22 cellular contexts compared by ENCODE assay signal in the genomic region with DNA sequence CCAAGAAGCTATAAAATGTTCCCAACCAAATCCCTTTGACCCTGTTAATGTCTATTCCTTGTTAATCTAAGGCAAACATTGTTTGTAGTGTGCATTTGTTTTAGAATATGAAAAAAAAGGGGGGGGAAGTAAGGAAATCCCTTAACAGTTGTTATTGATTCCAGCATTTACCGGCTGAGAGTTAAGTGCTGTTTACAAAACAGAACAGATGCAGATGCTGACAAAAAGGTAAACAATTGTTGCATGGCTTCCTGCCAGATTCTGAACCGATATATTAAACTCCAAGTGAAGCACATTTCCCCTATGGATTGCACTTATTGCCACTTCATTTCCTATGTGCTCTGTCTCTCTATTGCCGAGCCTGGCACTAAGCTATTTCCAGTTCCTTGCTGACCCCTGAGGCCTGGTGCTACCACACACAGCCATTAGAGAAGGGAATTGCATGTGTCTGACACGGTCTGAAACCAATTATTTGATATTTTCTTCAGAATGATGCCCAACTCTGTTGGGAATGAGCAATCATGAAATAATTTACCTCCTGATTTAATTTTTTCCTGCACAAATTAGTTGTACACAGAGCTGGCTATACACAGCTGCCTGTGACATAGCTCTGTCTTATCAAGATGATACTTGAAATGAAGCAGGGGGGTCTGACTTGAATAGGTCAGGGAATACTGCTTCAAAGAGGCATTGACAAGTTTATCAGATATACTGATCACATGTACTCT.
DNase-seq lines count a peak whose midpoint lies in the region; ATAC-seq lines count a peak whose summit lies in the region.
"Had no signal": no experiment of that assay in that cellular context is flagged by ENCODE, and none has a peak within 500 bp of the region (broad histone marks: within the 10 kb centered on the region; RNA-seq: fewer than 3 reads in every experiment).

No MANE protein-coding gene starts in this region.

- H4K91ac ChIP-seq in neuronal stem cell (ENCODE audit: low read depth, low read length, poor library complexity), result no peak overlapping the region

- no peak overlapping the region for H2BK120ac ChIP-seq in neuronal stem cell (ENCODE audit: low read depth, low read length)

- H3K9me3 ChIP-seq in neuronal stem cell (replicated peaks in 1 of 2; ENCODE audit: control insufficient read depth in 2 of 2, insufficient read depth in 1 of 2, low read depth in 1 of 2, low read length in 2 of 2), result no peaks in the 10 kb centered on the region
- H3K9me3 ChIP-seq: esophagus squamous epithelium, heart right ventricle, upper lobe of right lung had no signal

- H3K79me1 ChIP-seq in neuronal stem cell (ENCODE audit: low read depth, low read length), result no peaks in the 10 kb centered on the region

- H3K4ac ChIP-seq in neuronal stem cell (ENCODE audit: low read length), result no peak overlapping the region

- H3K4me1 ChIP-seq in neuronal stem cell (ENCODE audit: control insufficient read depth in 2 of 2, insufficient read depth in 1 of 2, low read depth in 1 of 2, low read length in 2 of 2), result no peaks in the 10 kb centered on the region
- H3K4me1 ChIP-seq: esophagus squamous epithelium, heart right ventricle, upper lobe of right lung had no signal

- no peak overlapping the region for H3K14ac ChIP-seq in neuronal stem cell (ENCODE audit: low read length)

- intact Hi-C loops in sciatic nerve (cut with DNase I), result no loop called here

- H2BK5ac ChIP-seq in neuronal stem cell (ENCODE audit: low read length), result no peak overlapping the region

- H3K9ac ChIP-seq in neuronal stem cell (ENCODE audit: low read depth, low read length, poor library complexity), result no peak overlapping the region

- H2BK12ac ChIP-seq in neuronal stem cell (ENCODE audit: low read length), result no peak overlapping the region

- no peak for ATAC-seq in sciatic nerve
- ATAC-seq in GM21390 (IDR thresholded peaks at IDR 0.05; ENCODE audit: unreplicated experiment), result no peak
- ATAC-seq: heart right ventricle; K562; naive thymus-derived CD8-positive, alpha-beta T cell; upper lobe of right lung had no signal

- H3K36me3 ChIP-seq in neuronal stem cell (replicated peaks in 1 of 2; ENCODE audit: control insufficient read depth in 2 of 2, insufficient read depth in 2 of 2, low read length in 2 of 2), result no peaks in the 10 kb centered on the region
- H3K36me3 ChIP-seq: esophagus squamous epithelium, heart right ventricle, upper lobe of right lung had no signal

- no peaks in the 10 kb centered on the region for H3K27me3 ChIP-seq in neuronal stem cell (ENCODE audit: control insufficient read depth in 3 of 3, insufficient read depth in 3 of 3, low read depth in 1 of 3, low read length in 3 of 3)
- H3K27me3 ChIP-seq: esophagus squamous epithelium, heart right ventricle, upper lobe of right lung had no signal

- no peak overlapping the region for H2BK15ac ChIP-seq in neuronal stem cell (ENCODE audit: low read length)

- H2AFZ ChIP-seq in neuronal stem cell (ENCODE audit: low read length), result peak overlapping the region; percentile 4

- no peak overlapping the region for H3K27ac ChIP-seq in neuronal stem cell (replicated peaks; ENCODE audit: low read length)
- H3K27ac ChIP-seq: esophagus squamous epithelium, heart right ventricle, SK-N-MC, upper lobe of right lung had no signal

- no peak overlapping the region for H3K4me3 ChIP-seq in neuronal stem cell (ENCODE audit: low read length in 2 of 2)
- H3K4me3 ChIP-seq: esophagus squamous epithelium, heart right ventricle, K562, SK-N-MC, upper lobe of right lung had no signal

- H3K23ac ChIP-seq in neuronal stem cell (ENCODE audit: low read depth, low read length, poor library complexity), result no peak overlapping the region

- H3K4me2 ChIP-seq in neuronal stem cell (ENCODE audit: insufficient read depth, low read length, poor library complexity, severe bottlenecking), result no peak overlapping the region

- no peak overlapping the region for H2AK5ac ChIP-seq in neuronal stem cell (ENCODE audit: low read depth, low read length)

- no CpG with 5 or more reads among the region's 4 CpGs for WGBS in neuronal stem cell (ENCODE audit: extremely low coverage in 2 of 2, insufficient read length in 2 of 2, insufficient replicate concordance in 1 of 2), 2 donors

- no peak overlapping the region for H3K18ac ChIP-seq in neuronal stem cell (ENCODE audit: low read length)

- H4K8ac ChIP-seq in neuronal stem cell (ENCODE audit: low read depth, low read length), result no peak overlapping the region

- DNase-seq in NCI-H510A treated with DMSO at 0.1 percent for 48 hours (lab: John Stamatoyannopoulos, UW) (peak; percentile 51), NCI-H510A (lab: John Stamatoyannopoulos, UW) (no peak), NCI-H1694 (lab: John Stamatoyannopoulos, UW) (peak; percentile 17), SHP77 treated with DMSO at 0.1 percent for 48 hours (lab: John Stamatoyannopoulos, UW) (peak; percentile 53), neuronal stem cell (ENCODE audit: low spot score) (no peak), mucosa of gallbladder (ENCODE audit: low spot score) (no peak), sciatic nerve (ENCODE audit: low spot score) (no peak)
- DNase-seq: activated CD4-positive, alpha-beta T cell treated with anti-CD3 and anti-CD28 coated beads, Interleukin-2, amount 50 U/mL, for 1 hour; activated gamma-delta T cell treated with Interleukin-2 at 50 U/mL for 16 hours; anterior cingulate cortex; CD4-positive, alpha-beta memory T cell; cerebellar nuclear complex; effector CD8-positive, alpha-beta T cell; esophagus squamous epithelium; heart right ventricle; naive thymus-derived CD8-positive, alpha-beta T cell; posterior cingulate gyrus; stimulated activated CD4-positive, alpha-beta T cell treated with anti-CD3 and anti-CD28 coated beads, Interleukin-2, amount 100 ng/mL, for 48 hours; upper lobe of right lung had no signal

Comparison
In these comparisons a context has a peak if more than half of its experiments do, and no peak if none do; other contexts are left out.
1. DNase-seq: peak in NCI-H510A treated with DMSO at 0.1 percent for 48 hours (single experiment), NCI-H1694 (single experiment) and SHP77 treated with DMSO at 0.1 percent for 48 hours (single experiment); none in NCI-H510A (single experiment), neuronal stem cell (single experiment), mucosa of gallbladder (single experiment) and sciatic nerve (single experiment).